ENCODE assay signal across 19 cellular contexts in genomic region chr6:143206550-143206949, GRCh38.
A peak's percentile ranks its signal among the peaks of the same experiment; 100 is the strongest.
DNase-seq lines count a peak whose midpoint lies in the region; ATAC-seq, FAIRE-seq and TF ChIP-seq lines count a peak whose summit lies in the region.
"Had no signal": no experiment of that assay in that cellular context is flagged by ENCODE, and none has a peak within 500 bp of the region (broad histone marks: within the 10 kb centered on the region; RNA-seq: fewer than 3 reads in every experiment).

No MANE protein-coding gene starts in this region.

- DNase-seq in HepG2 (ENCODE audit: low spot score) (no peak), right lobe of liver (no peak), H1 (ENCODE audit: low read depth in 1 of 2, low spot score in 2 of 2) (no peak), ureter (ENCODE audit: low spot score) (no peak), mucosa of descending colon (no peak), NCI-H446 treated with DMSO at 0.1 percent for 48 hours (lab: John Stamatoyannopoulos, UW) (no peak)
- DNase-seq: 8988T; C1 segment of cervical spinal cord; Calu3; CD4-positive, alpha-beta memory T cell; COR-L47; DMS53; EL; GDM1 had no signal

- no peak overlapping the region for H2BK5ac ChIP-seq in H1 (ENCODE audit: low read depth, low read length)

- 93% methylated on average over 1 of the region's 1 CpG for WGBS in HepG2 (ENCODE audit: low lambda C conversion rate)
- WGBS in right lobe of liver (ENCODE audit: insufficient coverage, low coverage, low lambda C conversion rate, missing lambda C conversion rate): 92% methylated on average over 1 of the region's 1 CpG
- WGBS in H1 (ENCODE audit: extremely low coverage in 1 of 2, insufficient coverage in 1 of 2, insufficient read length in 1 of 2, insufficient replicate concordance in 2 of 2, low coverage in 1 of 2, low lambda C conversion rate in 2 of 2, missing lambda C conversion rate in 1 of 2), 2 experiments: 76% methylated on average over 1 of the region's 1 CpG; no CpG with 5 or more reads in 1 of the 2 experiments

- intact Hi-C loops in HepG2 (cut with micrococcal nuclease; ENCODE audit: unreplicated experiment): no loop called here
- intact Hi-C loops in right lobe of liver (cut with DNase I): no loop called here
- intact Hi-C loops in mucosa of descending colon (cut with DNase I, micrococcal nuclease): no loop called here

- H3K9me3 ChIP-seq in HepG2 (ENCODE audit: low read length) (peaks cover 11% of the 10 kb centered on the region), right lobe of liver (no peaks in the 10 kb centered on the region), HEK293 (ENCODE audit: control insufficient read depth, insufficient read depth, low read depth, low read length) (no peaks in the 10 kb centered on the region), H1 (ENCODE audit: insufficient read depth in 2 of 2, low read depth in 1 of 2, low read length in 1 of 2) (no peaks in the 10 kb centered on the region), mucosa of descending colon (no peaks in the 10 kb centered on the region)

- H4K8ac ChIP-seq in H1 (ENCODE audit: extremely low read depth, insufficient read depth, low read length): no peak overlapping the region

- H3K4me2 ChIP-seq in HepG2 (ENCODE audit: low read depth, low read length) (no peak overlapping the region), H1 (ENCODE audit: insufficient read depth in 1 of 2, low read depth in 2 of 2, low read length in 2 of 2) (no peak overlapping the region)
- H3K4me2 ChIP-seq: GM23338 had no signal

- no peak overlapping the region for H3K4me3 ChIP-seq in HepG2 (replicated peaks in 1 of 3; ENCODE audit: insufficient read depth in 1 of 3, low read depth in 2 of 3, low read length in 3 of 3)
- no peak overlapping the region for H3K4me3 ChIP-seq in right lobe of liver
- H3K4me3 ChIP-seq in HEK293 (ENCODE audit: low read depth, low read length): no peak overlapping the region
- no peak overlapping the region for H3K4me3 ChIP-seq in H1 (ENCODE audit: extremely low read depth in 1 of 4, insufficient read depth in 2 of 4, low read depth in 3 of 4, low read length in 4 of 4)
- H3K4me3 ChIP-seq in mucosa of descending colon: no peak overlapping the region
- H3K4me3 ChIP-seq: GM12878, GM23338, HAP-1 had no signal

- H2BK12ac ChIP-seq in H1 (ENCODE audit: low read depth, low read length): no peak overlapping the region

- in situ Hi-C loops in HepG2 (cut with HindIII; ENCODE audit: extremely low pct_ligation_motif_present, low pct_unique_long_range_greater_than_20kb): no loop called here

- no peak overlapping the region for H3K14ac ChIP-seq in H1 (ENCODE audit: insufficient read length)

- no peak for TF ChIP-seq POLR2A in HepG2 (IDR thresholded peaks at IDR 0.05; ENCODE audit: insufficient read depth in 1 of 2, low read depth in 2 of 2, low read length in 2 of 2)
- no peak for TF ChIP-seq POLR2A in right lobe of liver (IDR thresholded peaks at IDR 0.05)
- TF ChIP-seq POLR2A in H1 (IDR thresholded peaks at IDR 0.05; ENCODE audit: control extremely low read depth in 1 of 2, low read depth in 2 of 2, low read length in 2 of 2): no peak

- no peak overlapping the region for H4K91ac ChIP-seq in H1 (replicated peaks; ENCODE audit: insufficient read length, low read length)

- H3K27ac ChIP-seq in HepG2 (ENCODE audit: extremely low read length, insufficient read depth, low read length): no peak overlapping the region
- no peak overlapping the region for H3K27ac ChIP-seq in right lobe of liver
- no peak overlapping the region for H3K27ac ChIP-seq in HEK293 (ENCODE audit: extremely low read depth, low read depth, low read length)
- H3K27ac ChIP-seq in H1 (ENCODE audit: low read depth, low read length): no peak overlapping the region

- TF ChIP-seq CTCF in HepG2 (CRISPR knock-in tag; IDR thresholded peaks at IDR 0.05): no peak
- no peak for TF ChIP-seq CTCF in right lobe of liver (IDR thresholded peaks at IDR 0.05)
- no peak for TF ChIP-seq CTCF in HEK293 (tag by site-specific recombination; IDR thresholded peaks at IDR 0.05)
- TF ChIP-seq CTCF in H1 (IDR thresholded peaks at IDR 0.05; ENCODE audit: control extremely low read depth in 1 of 3, insufficient read depth in 1 of 3, low read depth in 1 of 3, low read length in 3 of 3): no peak
- no peak for TF ChIP-seq CTCF in mucosa of descending colon (IDR thresholded peaks at IDR 0.05)

- no peaks in the 10 kb centered on the region for H3K27me3 ChIP-seq in HepG2 (ENCODE audit: control insufficient read depth in 1 of 2, insufficient read depth in 2 of 2, low read length in 2 of 2)
- H3K27me3 ChIP-seq in right lobe of liver: no peaks in the 10 kb centered on the region
- no peaks in the 10 kb centered on the region for H3K27me3 ChIP-seq in H1 (replicated peaks in 1 of 4; ENCODE audit: control insufficient read depth in 3 of 4, extremely low read depth in 1 of 4, insufficient read depth in 3 of 4, low read length in 3 of 4)

- no TSS peak for BruUV-seq in HepG2 (replicated peaks; lab: Mats Ljungman, UMichigan)

- H3K79me1 ChIP-seq in H1 (ENCODE audit: low read depth, low read length): no peaks in the 10 kb centered on the region

- no peak overlapping the region for H3K4ac ChIP-seq in H1 (replicated peaks; ENCODE audit: insufficient read length, low read depth, low read length)

- TF ChIP-seq EP300 in HepG2 (IDR thresholded peaks at IDR 0.05; ENCODE audit: low read depth in 2 of 2, low read length in 2 of 2): no peak
- TF ChIP-seq EP300 in HepG2 (CRISPR knock-in tag; IDR thresholded peaks at IDR 0.05; ENCODE audit: borderline replicate concordance): no peak
- TF ChIP-seq EP300 in H1 (IDR thresholded peaks at IDR 0.05; ENCODE audit: borderline replicate concordance in 1 of 2, low read depth in 2 of 2, low read length in 2 of 2): no peak

- no peaks in the 10 kb centered on the region for H3K4me1 ChIP-seq in HepG2 (ENCODE audit: insufficient read depth, low read length)
- no peaks in the 10 kb centered on the region for H3K4me1 ChIP-seq in right lobe of liver
- no peaks in the 10 kb centered on the region for H3K4me1 ChIP-seq in HEK293 (ENCODE audit: control insufficient read depth, insufficient read depth, low read length)
- no peaks in the 10 kb centered on the region for H3K4me1 ChIP-seq in H1 (replicated peaks in 1 of 4; ENCODE audit: control insufficient read depth in 3 of 4, insufficient read depth in 4 of 4, low read length in 3 of 4)
- no peaks in the 10 kb centered on the region for H3K4me1 ChIP-seq in mucosa of descending colon (ENCODE audit: low read depth)

- peaks cover 0 to 4% of the 10 kb centered on the region in 2 experiments; a peak in 1 of 5 replicates for H3K36me3 ChIP-seq in HepG2 (replicated peaks in 1 of 2; ENCODE audit: control insufficient read depth in 1 of 2, insufficient read depth in 2 of 2, low read length in 2 of 2)
- H3K36me3 ChIP-seq in right lobe of liver: no peaks in the 10 kb centered on the region
- no peaks in the 10 kb centered on the region for H3K36me3 ChIP-seq in HEK293 (ENCODE audit: control insufficient read depth in 2 of 2, insufficient read depth in 1 of 2, low read length in 2 of 2)
- H3K36me3 ChIP-seq in H1 (ENCODE audit: control insufficient read depth in 2 of 4, insufficient read depth in 4 of 4, low read length in 3 of 4): no peaks in the 10 kb centered on the region; a peak in 1 of 8 replicates
- H3K36me3 ChIP-seq in mucosa of descending colon (ENCODE audit: low read depth): no peaks in the 10 kb centered on the region
- H3K36me3 ChIP-seq: HAP-1 had no signal

- H3K79me2 ChIP-seq in HepG2 (ENCODE audit: insufficient read depth, low read length): no peaks in the 10 kb centered on the region
- H3K79me2 ChIP-seq in H1 (ENCODE audit: control insufficient read depth in 1 of 2, insufficient read depth in 2 of 2, low read length in 2 of 2): no peaks in the 10 kb centered on the region

- H3K56ac ChIP-seq in H1 (replicated peaks; ENCODE audit: insufficient read length, low read depth, low read length): no peak overlapping the region

- ATAC-seq in HepG2: no peak
- no peak for ATAC-seq in right lobe of liver
- ATAC-seq in mucosa of descending colon: no peak
- ATAC-seq: GM12878, GM23338 had no signal

- H3K18ac ChIP-seq in H1 (ENCODE audit: extremely low read depth, low read length): no peak overlapping the region

- no peak overlapping the region for H2BK15ac ChIP-seq in H1 (ENCODE audit: low read length)

- no peaks in the 10 kb centered on the region for H4K20me1 ChIP-seq in HepG2 (ENCODE audit: insufficient read depth, low read length)
- no peaks in the 10 kb centered on the region for H4K20me1 ChIP-seq in H1 (replicated peaks in 1 of 2; ENCODE audit: control insufficient read depth in 1 of 2, insufficient read depth in 2 of 2, low read length in 2 of 2)

- POLR2A ChIA-PET in HepG2 (lab: Yijun Ruan, JAX) (no interaction called here), HEK293 (lab: Yijun Ruan, JAX) (no interaction called here), H1 (lab: Charles Lee; ENCODE audit: partially characterized antibody) (no interaction called here)

- FAIRE-seq in HepG2 (lab: Jason Lieb, UNC) (no peak), H1 (lab: Jason Lieb, UNC) (no peak)
- FAIRE-seq: GM12878, H54 had no signal

- H3K9ac ChIP-seq in HepG2 (ENCODE audit: insufficient read depth, low read depth, low read length): no peak overlapping the region
- H3K9ac ChIP-seq in H1 (replicated peaks in 1 of 4; ENCODE audit: extremely low read depth in 1 of 4, low read depth in 3 of 4, low read length in 3 of 4): no peak overlapping the region

- no peak overlapping the region for H2AFZ ChIP-seq in HepG2 (ENCODE audit: low read length)
- no peak overlapping the region for H2AFZ ChIP-seq in H1 (ENCODE audit: low read length)
- H2AFZ ChIP-seq: GM23338 had no signal

- no peak overlapping the region for H2BK20ac ChIP-seq in H1 (ENCODE audit: low read length)

- H2BK120ac ChIP-seq in H1 (replicated peaks; ENCODE audit: low read depth, low read length): no peak overlapping the region

- no peaks in the 10 kb centered on the region for H3K23me2 ChIP-seq in H1 (ENCODE audit: low read depth, low read length)

- no peak overlapping the region for H4K5ac ChIP-seq in H1 (ENCODE audit: insufficient read length, low read depth, low read length)

- TF ChIP-seq RAD21 in HepG2 (CRISPR knock-in tag; IDR thresholded peaks at IDR 0.05) (no peak), H1 (IDR thresholded peaks at IDR 0.05 in 1 of 2, conservative IDR thresholded peaks at IDR 0.05 in 1 of 2; ENCODE audit: low read depth in 2 of 2, low read length in 2 of 2) (no peak)

- no peak overlapping the region for H3K23ac ChIP-seq in H1 (ENCODE audit: insufficient read length)

- CTCF ChIA-PET in HepG2 (lab: Yijun Ruan, JAX; ENCODE audit: low intra/inter-chr PET ratio, low total read pairs) (no interaction called here), HEK293 (lab: Yijun Ruan, JAX) (no interaction called here), H1 (lab: Charles Lee; ENCODE audit: partially characterized antibody) (no interaction called here)

- H2AK5ac ChIP-seq in H1 (ENCODE audit: low read depth, low read length): no peak overlapping the region

TF ChIP-seq in HepG2, 621 proteins besides CTCF, POLR2A, EP300 and RAD21 (continues in another document):
- TF ChIP-seq KLF13 (CRISPR knock-in tag; IDR thresholded peaks at IDR 0.05) (no peak), MAFF (IDR thresholded peaks at IDR 0.05; ENCODE audit: low read depth, low read length) (peak; percentile 96)

TF ChIP-seq in HEK293, 187 proteins besides CTCF, POLR2A, EP300 and RAD21 (continues in another document):
- no peak for TF ChIP-seq ZNF146 (tag by site-specific recombination; IDR thresholded peaks at IDR 0.05)

TF ChIP-seq in H1, 55 proteins besides CTCF, POLR2A, EP300 and RAD21 (continues in another document):
- TF ChIP-seq MAFK (IDR thresholded peaks at IDR 0.05; ENCODE audit: low read depth, low read length): peak; percentile 67; the same call in 1 of the 2 replicates
